Comparison of ENCODE assay signal across 8 cellular contexts in the genomic region with DNA sequence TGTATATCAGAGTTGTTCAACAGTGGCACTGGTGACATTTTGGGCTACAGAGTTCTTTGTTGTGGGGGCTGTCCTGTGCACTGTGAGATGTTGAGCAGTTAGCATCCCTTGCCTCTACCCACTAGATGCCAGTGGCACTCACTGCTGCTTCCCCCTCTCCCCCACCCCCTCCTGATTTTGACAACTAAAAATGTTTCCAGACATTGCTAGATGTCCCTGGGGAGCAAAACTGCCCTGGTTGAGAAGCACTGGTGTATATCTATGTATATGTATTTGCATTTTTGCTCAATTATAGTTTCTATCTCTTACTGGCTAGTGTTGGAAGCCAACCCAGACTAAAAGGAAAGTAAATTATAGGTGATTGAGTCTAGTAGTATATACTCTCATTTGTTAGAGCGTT. TPM values are rescaled to one million over a fixed set of nuclear protein-coding genes. Genes with fewer than 3 reads are reported as not detected.
DNase-seq lines count a peak whose midpoint lies in the region; ATAC-seq, FAIRE-seq and TF ChIP-seq lines count a peak whose summit lies in the region.

No MANE protein-coding gene starts in this region.

- in situ Hi-C loops in K562 (cut with MboI) (no loop called here), KBM-7 (cut with MboI; ENCODE audit: low pct_unique_long_range_greater_than_20kb, low sequenced_read_pairs) (no loop called here)

- CTCF ChIA-PET in activated CD4-positive, alpha-beta T cell treated with anti-CD3 and anti-CD28 coated beads, Interleukin-2, amount 10 ng/mL, durations not matched to agents 7 days and 5 days (lab: Charles Lee): interaction anchor here (0.9 to 2.0 kb wide), 8 partner anchors 15 to 105 kb away, joined by 3 to 12 read pairs (median 4); no protein-coding TSS in a partner anchor
- CTCF ChIA-PET in K562 (lab: Yijun Ruan, JAX; ENCODE audit: low intra/inter-chr PET ratio): no interaction called here

- 69% methylated on average over 1 of the region's 1 CpG for WGBS in K562 (ENCODE audit: insufficient coverage, low coverage, missing lambda C conversion rate)

- H2AFZ ChIP-seq in K562 (ENCODE audit: low read depth, low read length): no peak overlapping the region

- TF ChIP-seq CTCF in K562 (IDR thresholded peaks at IDR 0.05 in 2 of 3, conservative IDR thresholded peaks at IDR 0.05 in 1 of 3; ENCODE audit: insufficient read depth in 2 of 3, low read depth in 1 of 3, low read length in 3 of 3): no peak

- H3K9ac ChIP-seq in K562 (ENCODE audit: insufficient read depth in 1 of 2, low read depth in 2 of 2, low read length in 2 of 2): no peak overlapping the region; a peak in 1 of 4 replicates

- H3K36me3 ChIP-seq in K562 (ENCODE audit: control insufficient read depth, insufficient read depth, low read length): peaks cover 32% of the 10 kb centered on the region; the same call in 2 of the 3 replicates

- peaks cover under 1% of the 10 kb centered on the region for H3K9me1 ChIP-seq in K562 (ENCODE audit: control insufficient read depth, insufficient read depth, low read length)

- peaks cover 57% of the 10 kb centered on the region for H3K36me3 Mint-ChIP-seq in activated CD4-positive, alpha-beta T cell treated with anti-CD3 and anti-CD28 coated beads, Interleukin-2, amount 10 ng/mL, durations not matched to agents 7 days and 5 days (ENCODE audit: low read depth)

- no peak for DNase-seq in activated CD4-positive, alpha-beta T cell treated with anti-CD3 and anti-CD28 coated beads, Interleukin-2, amount 10 ng/mL, durations not matched to agents 7 days and 5 days
- no peak for DNase-seq in activated CD4-positive, alpha-beta T cell treated with anti-CD3 and anti-CD28 coated beads, Interleukin-2, amount 50 U/mL, for 48 hours
- no peak for DNase-seq in K562 (ENCODE audit: extremely low read depth in 1 of 4, low spot score in 3 of 4)
- peak in 5 of 6 experiments; percentile 8 to 40 (median 24) for DNase-seq in stimulated activated naive CD4-positive, alpha-beta T cell (lab: John Stamatoyannopoulos, UW)
- no peak for DNase-seq in islet precursor cell
- no peak for DNase-seq in HTR-8/SVneo (ENCODE audit: insufficient read length, low spot score)
- DNase-seq in KBM-7: no peak

- no peak for TF ChIP-seq POLR2A in K562 (conservative IDR thresholded peaks at IDR 0.05)

- H3K9me3 ChIP-seq in K562 (replicated peaks; ENCODE audit: control insufficient read depth, insufficient read depth, low read depth, low read length): no peaks in the 10 kb centered on the region

- H3K4me2 ChIP-seq in K562 (ENCODE audit: insufficient read depth, low read length): peak overlapping the region; percentile 29; the same call in 1 of the 2 replicates

- H3K4me1 Mint-ChIP-seq in activated CD4-positive, alpha-beta T cell treated with anti-CD3 and anti-CD28 coated beads, Interleukin-2, amount 10 ng/mL, durations not matched to agents 7 days and 5 days: peaks cover 64% of the 10 kb centered on the region

- FAIRE-seq in K562 (lab: Jason Lieb, UNC) (no peak), HTR-8/SVneo (lab: Jason Lieb, UNC) (no peak)

- H3K27ac Mint-ChIP-seq in activated CD4-positive, alpha-beta T cell treated with anti-CD3 and anti-CD28 coated beads, Interleukin-2, amount 10 ng/mL, durations not matched to agents 7 days and 5 days: peak overlapping the region; percentile 95

- H4K20me1 ChIP-seq in K562 (replicated peaks; ENCODE audit: control insufficient read depth, insufficient read depth, low read length): no peaks in the 10 kb centered on the region; the same call in 1 of the 2 replicates

- POLR2A ChIA-PET in activated CD4-positive, alpha-beta T cell treated with anti-CD3 and anti-CD28 coated beads, Interleukin-2, amount 10 ng/mL, durations not matched to agents 7 days and 5 days (lab: Charles Lee): interaction anchor here (0.7 kb wide), 1 partner anchor 68 kb away, joined by 4 read pairs; no protein-coding TSS in a partner anchor
- POLR2A ChIA-PET in K562 (lab: Yijun Ruan, JAX): interaction anchor here (0.9 to 1.4 kb wide), 3 partner anchors 10 to 59 kb away, joined by 3 to 11 read pairs (median 5); no protein-coding TSS in a partner anchor

- no peaks in the 10 kb centered on the region for H3K27me3 Mint-ChIP-seq in activated CD4-positive, alpha-beta T cell treated with anti-CD3 and anti-CD28 coated beads, Interleukin-2, amount 10 ng/mL, durations not matched to agents 7 days and 5 days

- no peak for TF ChIP-seq EP300 in K562 (IDR thresholded peaks at IDR 0.05; ENCODE audit: low read length)

- no peak overlapping the region for H3K27ac ChIP-seq in K562 (ENCODE audit: extremely low read depth, low read depth, low read length)

- no peaks in the 10 kb centered on the region for H3K27me3 ChIP-seq in K562 (ENCODE audit: control insufficient read depth in 2 of 2, insufficient read depth in 2 of 2, low read length in 2 of 2)

- no peak overlapping the region for H3K4me3 ChIP-seq in K562

- H3K4me3 Mint-ChIP-seq in activated CD4-positive, alpha-beta T cell treated with anti-CD3 and anti-CD28 coated beads, Interleukin-2, amount 10 ng/mL, durations not matched to agents 7 days and 5 days: peak overlapping the region; percentile 86

- no TSS peak for BruUV-seq in K562 (replicated peaks; lab: Mats Ljungman, UMichigan)

- peak; percentile 21 for ATAC-seq in HG03432 (IDR thresholded peaks at IDR 0.05; ENCODE audit: unreplicated experiment)
- no peak for ATAC-seq in K562

- H3K9me3 Mint-ChIP-seq in activated CD4-positive, alpha-beta T cell treated with anti-CD3 and anti-CD28 coated beads, Interleukin-2, amount 10 ng/mL, durations not matched to agents 7 days and 5 days: no peaks in the 10 kb centered on the region

- peaks cover 67% of the 10 kb centered on the region for H3K79me2 ChIP-seq in K562 (ENCODE audit: control insufficient read depth, insufficient read depth, low read length)

- intact Hi-C loops in K562 (cut with micrococcal nuclease): loop anchor here (5.0 to 10.0 kb wide), 3 partner anchors 54 to 124 kb away; partner anchors contain the start of gene MND1

- peaks cover 21 to 37% of the 10 kb centered on the region in 2 experiments for H3K4me1 ChIP-seq in K562 (replicated peaks in 1 of 2; ENCODE audit: control insufficient read depth in 2 of 2, insufficient read depth in 2 of 2, low read length in 2 of 2)

- no peak for TF ChIP-seq RAD21 in K562 (CRISPR knock-in tag; conservative IDR thresholded peaks at IDR 0.05 in 1 of 2, IDR thresholded peaks at IDR 0.05 in 1 of 2)

TF ChIP-seq in K562, 482 proteins besides CTCF, POLR2A, EP300 and RAD21:
- TF ChIP-seq, protein P1, sequence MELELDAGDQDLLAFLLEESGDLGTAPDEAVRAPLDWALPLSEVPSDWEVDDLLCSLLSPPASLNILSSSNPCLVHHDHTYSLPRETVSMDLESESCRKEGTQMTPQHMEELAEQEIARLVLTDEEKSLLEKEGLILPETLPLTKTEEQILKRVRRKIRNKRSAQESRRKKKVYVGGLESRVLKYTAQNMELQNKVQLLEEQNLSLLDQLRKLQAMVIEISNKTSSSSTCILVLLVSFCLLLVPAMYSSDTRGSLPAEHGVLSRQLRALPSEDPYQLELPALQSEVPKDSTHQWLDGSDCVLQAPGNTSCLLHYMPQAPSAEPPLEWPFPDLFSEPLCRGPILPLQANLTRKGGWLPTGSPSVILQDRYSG (tag; conservative IDR thresholded peaks at IDR 0.05; ENCODE audit: low read depth): no peak

RNA-seq across cellular contexts. Expression of gene TMEM131L, which starts 2.4 kb away (rescaled TPM):
- 10 to 100 TPM; 49.3 to 56.0 TPM for total RNA-seq in activated CD4-positive, alpha-beta T cell treated with anti-CD3 and anti-CD28 coated beads, Interleukin-2, amount 10 ng/mL, durations not matched to agents 7 days and 5 days
- 67.0 and 118 TPM in 2 replicates for total RNA-seq in K562 (2011; cell fraction: chromatin; rRNA removed; ENCODE audit: low replicate concordance)
- 37.9 and 39.4 TPM in 2 replicates for total RNA-seq in K562 (2011; cell fraction: nucleolus; rRNA removed)
- total RNA-seq in K562 (2011; cell fraction: nucleoplasm; rRNA removed): 60.0 and 67.7 TPM in 2 replicates
- total RNA-seq in K562 (2014; rRNA removed) (12.9 and 13.2 TPM in 2 replicates), K562 (2014; rRNA removed; fragmentation: Illumina TruSeq; extraction: Trizol) (15.0 and 16.0 TPM in 2 replicates), K562 (2015; rRNA removed; fragmentation: Illumina TruSeq; extraction: Trizol) (15.6 and 18.8 TPM in 2 replicates), K562 (2021) (18.6 and 20.8 TPM in 2 replicates)
- polyA plus RNA-seq in K562 (2011; rRNA removed) (9.7 and 10.0 TPM in 2 replicates), K562 (2014; fragmentation: Illumina TruSeq; extraction: Trizol) (13.1 and 15.4 TPM in 2 replicates), K562 (2014; fragmentation: Nextera tagmentation; extraction: Ambion mirVana) (1 to 10 TPM; 1.2 to 1.6 TPM), K562 (2014; rRNA removed) (6.9 and 7.5 TPM in 2 replicates)
- 6.9 and 9.0 TPM in 2 replicates for polyA plus RNA-seq in K562 (2011; cell fraction: cytosol; rRNA removed)
- 23.1 and 24.6 TPM in 2 replicates for polyA plus RNA-seq in K562 (2011; cell fraction: nucleus; rRNA removed)
- 10.8 and 11.2 TPM in 2 replicates for polyA plus RNA-seq in K562 (2012)
- polyA minus RNA-seq in K562 (2011; rRNA and poly(A)+ RNA removed): 25.0 and 34.9 TPM in 2 replicates
- polyA minus RNA-seq in K562 (2011; cell fraction: cytosol; rRNA and poly(A)+ RNA removed): 11.2 and 18.8 TPM in 2 replicates
- polyA minus RNA-seq in K562 (2011; cell fraction: nucleus; rRNA and poly(A)+ RNA removed): 35.5 and 61.0 TPM in 2 replicates

Comparison
In these comparisons a context has a peak if more than half of its experiments do, and no peak if none do; other contexts are left out.
1. DNase-seq: peak in stimulated activated naive CD4-positive, alpha-beta T cell (5 of 6); none in activated CD4-positive, alpha-beta T cell treated with anti-CD3 and anti-CD28 coated beads, Interleukin-2, amount 10 ng/mL, durations not matched to agents 7 days and 5 days (single experiment), activated CD4-positive, alpha-beta T cell treated with anti-CD3 and anti-CD28 coated beads, Interleukin-2, amount 50 U/mL, for 48 hours (0 of 2), K562 (0 of 4), islet precursor cell (single experiment), HTR-8/SVneo (single experiment) and KBM-7 (single experiment).